1 cellular context compared by ENCODE assay signal in genomic region chr7:129055861-129056464, GRCh38.
TF ChIP-seq lines count a peak whose summit lies in the region.

No MANE protein-coding gene starts in this region.

TF ChIP-seq in WTC11, 78 proteins besides CTCF, POLR2A, EP300 and RAD21 (continued from another document):
- TF ChIP-seq FOXP1 (CRISPR knock-in tag; IDR thresholded peaks at IDR 0.05; ENCODE audit: borderline replicate concordance), result no peak
- TF ChIP-seq, protein P1, sequence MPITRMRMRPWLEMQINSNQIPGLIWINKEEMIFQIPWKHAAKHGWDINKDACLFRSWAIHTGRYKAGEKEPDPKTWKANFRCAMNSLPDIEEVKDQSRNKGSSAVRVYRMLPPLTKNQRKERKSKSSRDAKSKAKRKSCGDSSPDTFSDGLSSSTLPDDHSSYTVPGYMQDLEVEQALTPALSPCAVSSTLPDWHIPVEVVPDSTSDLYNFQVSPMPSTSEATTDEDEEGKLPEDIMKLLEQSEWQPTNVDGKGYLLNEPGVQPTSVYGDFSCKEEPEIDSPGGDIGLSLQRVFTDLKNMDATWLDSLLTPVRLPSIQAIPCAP (CRISPR knock-in tag; IDR thresholded peaks at IDR 0.05), result no peak
- TF ChIP-seq FOXK1 (CRISPR knock-in tag; IDR thresholded peaks at IDR 0.05), result no peak
- no peak for TF ChIP-seq SOX15 (CRISPR knock-in tag; IDR thresholded peaks at IDR 0.05)
- TF ChIP-seq ARID4B (CRISPR knock-in tag; IDR thresholded peaks at IDR 0.05; ENCODE audit: borderline replicate concordance), result no peak
- no peak for TF ChIP-seq ZNF423 (CRISPR knock-in tag; IDR thresholded peaks at IDR 0.05)
- no peak for TF ChIP-seq ZNF232 (CRISPR knock-in tag; IDR thresholded peaks at IDR 0.05)
